Comparison of ENCODE assay signal across 8 cellular contexts in genomic region chr15:53586815-53587214, GRCh38.
A peak's percentile ranks its signal among the peaks of the same experiment; 100 is the strongest.
DNase-seq lines count a peak whose midpoint lies in the region; ATAC-seq lines count a peak whose summit lies in the region.

No MANE protein-coding gene starts in this region.

- DNase-seq in stimulated activated CD4-positive, alpha-beta T cell treated with anti-CD3 and anti-CD28 coated beads, Interleukin-2, amount 100 ng/mL, for 48 hours, result peak; percentile 3 to 14
- DNase-seq in stimulated activated CD4-positive, alpha-beta T cell treated with anti-CD3 and anti-CD28 coated beads, Interleukin-12 subunit alpha, Interleukin-12 subunit beta, amount 100 ng/mL, for 4 hours, result no peak
- peak; percentile 14 to 18 for DNase-seq in SHP77 (lab: John Stamatoyannopoulos, UW)
- peak; percentile 81 for DNase-seq in iPS-NIHi7 (ENCODE audit: extremely low spot score)
- no peak for DNase-seq in mesenteric fat pad (ENCODE audit: low spot score)

- peak; percentile 80 for ATAC-seq in HG03159 (IDR thresholded peaks at IDR 0.05; ENCODE audit: unreplicated experiment)
- no peak for ATAC-seq in GM21447 (IDR thresholded peaks at IDR 0.05; ENCODE audit: unreplicated experiment)
- no peak for ATAC-seq in GM21526 (IDR thresholded peaks at IDR 0.05; ENCODE audit: low FRiP score, unreplicated experiment)

Comparison
In these comparisons a context has a peak if more than half of its experiments do, and no peak if none do; other contexts are left out.
1. DNase-seq: peak in stimulated activated CD4-positive, alpha-beta T cell treated with anti-CD3 and anti-CD28 coated beads, Interleukin-2, amount 100 ng/mL, for 48 hours (2 of 2), SHP77 (2 of 2) and iPS-NIHi7 (single experiment); none in stimulated activated CD4-positive, alpha-beta T cell treated with anti-CD3 and anti-CD28 coated beads, Interleukin-12 subunit alpha, Interleukin-12 subunit beta, amount 100 ng/mL, for 4 hours (single experiment) and mesenteric fat pad (single experiment).